Comparison of ENCODE assay signal across 8 cellular contexts in the genomic region with DNA sequence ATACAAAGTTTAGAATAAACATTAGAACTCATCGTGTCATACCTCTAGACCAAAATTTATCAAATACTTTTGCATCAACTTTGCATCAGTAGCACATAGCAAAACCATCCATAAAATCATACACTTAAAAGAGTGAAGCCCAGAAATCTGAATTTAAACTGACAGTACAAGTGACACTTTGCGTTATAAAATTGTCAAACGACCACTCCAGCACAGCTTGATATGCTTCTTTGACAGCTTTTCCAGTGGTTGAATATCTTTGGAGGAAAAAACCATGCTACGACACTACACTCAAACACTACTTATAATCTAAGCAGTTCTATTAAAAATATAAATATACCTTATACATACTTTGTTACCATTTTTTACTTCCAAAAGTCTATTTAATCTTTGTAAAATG.
"Had no signal": no experiment of that assay in that cellular context is flagged by ENCODE, and none has a peak within 500 bp of the region (broad histone marks: within the 10 kb centered on the region; RNA-seq: fewer than 3 reads in every experiment).

No MANE protein-coding gene starts in this region.

- FAIRE-seq: G401.6, GM12878, GM12891, GM12892, GM18507, GM19239 had no signal

- DNase-seq: GDM1, GF-D8 had no signal

- H3K4me3 ChIP-seq: GM12878 had no signal
